ENCODE assay signal across 24 cellular contexts in genomic region chr10:1535337-1535957, GRCh38.
"Had no signal": no experiment of that assay in that cellular context is flagged by ENCODE, and none has a peak within 500 bp of the region (broad histone marks: within the 10 kb centered on the region; RNA-seq: fewer than 3 reads in every experiment).

No MANE protein-coding gene starts in this region.

- H3K36me3 Mint-ChIP-seq: activated naive CD4-positive, alpha-beta T cell treated with anti-CD3 and anti-CD28 coated beads, Interleukin-2, amount 10 ng/mL, durations not matched to agents 7 days and 5 days; activated naive CD8-positive, alpha-beta T cell treated with anti-CD3 and anti-CD28 coated beads for 36 hours; WTC11 had no signal

- ATAC-seq: activated CD8-positive, alpha-beta T cell treated with anti-CD3 and anti-CD28 coated beads, Interleukin-2, amount 10 ng/mL, durations not matched to agents 7 days and 5 days; PC-3; WTC11 had no signal

- H3K9me3 ChIP-seq: MG63 had no signal

- H3K27me3 ChIP-seq: brain microvascular endothelial cell, cardiac muscle cell, MG63 had no signal

- H3K27ac ChIP-seq: brain microvascular endothelial cell, cardiac muscle cell had no signal

- H3K9me3 Mint-ChIP-seq: activated naive CD4-positive, alpha-beta T cell treated with anti-CD3 and anti-CD28 coated beads, Interleukin-2, amount 10 ng/mL, durations not matched to agents 7 days and 5 days; activated naive CD8-positive, alpha-beta T cell treated with anti-CD3 and anti-CD28 coated beads for 36 hours; activated T-cell treated with anti-CD3 and anti-CD28 coated beads, Interleukin-2, amount 50 U/mL, for 24 hours; T-helper 1 cell treated with Interleukin-12 subunit alpha and Interleukin-12 subunit beta and Interleukin-4 antibody, amounts not matched to agents 30 μg/mL and 1 μg/mL, for 36 hours; WTC11 had no signal

- H3K4me1 Mint-ChIP-seq: activated naive CD4-positive, alpha-beta T cell treated with anti-CD3 and anti-CD28 coated beads, Interleukin-2, amount 10 ng/mL, durations not matched to agents 7 days and 5 days; activated naive CD8-positive, alpha-beta T cell treated with anti-CD3 and anti-CD28 coated beads for 36 hours; WTC11 had no signal

- DNase-seq: activated CD4-positive, alpha-beta T cell treated with anti-CD3 and anti-CD28 coated beads for 48 hours; activated CD4-positive, alpha-beta T cell treated with anti-CD3 and anti-CD28 coated beads, Interleukin-2, amount 50 U/mL, for 4 hours; activated CD4-positive, CD25-positive, alpha-beta regulatory T cell treated with anti-CD3 and anti-CD28 coated beads, Interleukin-2, amount 50 U/mL, for 72 hours; activated CD8-positive, alpha-beta T cell treated with anti-CD3 and anti-CD28 coated beads, Interleukin-2, amount 10 ng/mL, durations not matched to agents 7 days and 5 days; activated gamma-delta T cell treated with Interleukin-2 at 50 U/mL for 16 hours; activated naive CD4-positive, alpha-beta T cell treated with anti-CD3 and anti-CD28 coated beads, Interleukin-2, amount 10 ng/mL, durations not matched to agents 7 days and 5 days; activated naive CD8-positive, alpha-beta T cell treated with anti-CD3 and anti-CD28 coated beads for 36 hours; activated T-cell treated with anti-CD3 and anti-CD28 coated beads, Interleukin-2, amount 50 U/mL, for 24 hours; brain microvascular endothelial cell; MG63; MV-4-11; NCI-H1092 treated with DMSO at 0.1 percent for 48 hours; NCI-H1417 treated with DMSO at 0.1 percent for 48 hours; NCI-H1694 treated with DMSO at 0.1 percent for 48 hours; NCI-H2029 treated with DMSO at 0.1 percent for 48 hours; NCI-H345; NCI-H510A; NCI-H526 treated with DMSO at 0.1 percent for 48 hours; NCI-H82; PC-3; SHP77 treated with DMSO at 0.1 percent for 48 hours had no signal

- H3K36me3 ChIP-seq: brain microvascular endothelial cell, cardiac muscle cell, MG63 had no signal

- H3K4me3 ChIP-seq: cardiac muscle cell, MG63 had no signal

- H3K27ac Mint-ChIP-seq: activated CD8-positive, alpha-beta T cell treated with anti-CD3 and anti-CD28 coated beads, Interleukin-2, amount 10 ng/mL, durations not matched to agents 7 days and 5 days; activated naive CD4-positive, alpha-beta T cell treated with anti-CD3 and anti-CD28 coated beads, Interleukin-2, amount 10 ng/mL, durations not matched to agents 7 days and 5 days; activated naive CD8-positive, alpha-beta T cell treated with anti-CD3 and anti-CD28 coated beads for 36 hours; activated T-cell treated with anti-CD3 and anti-CD28 coated beads, Interleukin-2, amount 50 U/mL, for 24 hours; T-helper 1 cell treated with Interleukin-12 subunit alpha and Interleukin-12 subunit beta and Interleukin-4 antibody, amounts not matched to agents 30 μg/mL and 1 μg/mL, for 36 hours; WTC11 had no signal

- H3K4me3 Mint-ChIP-seq: activated CD8-positive, alpha-beta T cell treated with anti-CD3 and anti-CD28 coated beads, Interleukin-2, amount 10 ng/mL, durations not matched to agents 7 days and 5 days; activated naive CD4-positive, alpha-beta T cell treated with anti-CD3 and anti-CD28 coated beads, Interleukin-2, amount 10 ng/mL, durations not matched to agents 7 days and 5 days; activated naive CD8-positive, alpha-beta T cell treated with anti-CD3 and anti-CD28 coated beads for 36 hours; activated T-cell treated with anti-CD3 and anti-CD28 coated beads, Interleukin-2, amount 50 U/mL, for 24 hours; T-helper 1 cell treated with Interleukin-12 subunit alpha and Interleukin-12 subunit beta and Interleukin-4 antibody, amounts not matched to agents 30 μg/mL and 1 μg/mL, for 36 hours; WTC11 had no signal
